ENCODE assay signal across 7 cellular contexts in the genomic region with DNA sequence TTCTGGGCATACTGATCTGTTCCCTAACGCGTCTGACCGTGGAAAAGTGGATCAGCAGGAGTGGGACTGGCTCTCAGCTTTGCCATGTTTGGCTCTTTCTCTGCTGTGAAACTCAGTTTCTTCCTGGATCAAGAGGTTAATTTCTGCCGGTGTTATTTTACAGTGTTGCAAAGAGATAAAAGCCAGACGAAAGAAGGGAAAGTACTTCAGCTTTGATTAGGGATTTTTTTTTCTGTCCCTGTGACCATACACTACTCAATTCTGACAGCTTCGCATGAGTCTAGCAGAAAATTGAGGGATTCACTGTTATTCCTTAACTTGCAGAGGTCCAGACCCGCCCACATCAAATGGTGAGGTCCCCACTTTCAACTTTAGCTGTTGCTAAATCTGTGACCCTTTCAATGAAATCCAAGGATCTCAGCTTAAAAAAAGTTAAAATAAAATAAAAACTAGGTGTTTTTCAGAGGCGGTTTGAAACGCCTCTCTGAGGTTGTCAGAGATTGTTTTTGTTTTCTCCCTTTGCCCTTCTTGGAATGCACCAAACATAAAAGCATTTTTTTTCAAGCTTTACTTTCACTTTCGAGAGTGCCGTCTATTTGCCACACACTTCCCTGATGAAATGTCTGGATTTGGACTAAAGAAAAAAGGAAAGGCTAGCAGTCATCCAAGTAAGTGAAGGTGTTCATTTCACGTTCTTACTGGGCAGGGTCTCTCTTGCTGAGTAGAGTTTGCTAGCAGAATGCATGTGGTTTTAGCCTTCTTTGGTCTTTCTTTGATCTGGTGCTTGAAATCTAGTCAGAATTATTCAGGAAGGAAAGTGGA. TPM values are rescaled to one million over a fixed set of nuclear protein-coding genes. Genes with fewer than 3 reads are reported as not detected.
DNase-seq lines count a peak whose midpoint lies in the region; ATAC-seq lines count a peak whose summit lies in the region.

Gene TLR3, plus strand, starts transcription at position 576 of the 822 bp plus-strand sequence. CDS start 7,464 bp downstream, outside the sequence.

- peak within 1 kb of the TSS; percentile 75 to 90 for H3K4me3 ChIP-seq in muscle layer of colon (ENCODE audit: low read depth in 1 of 2, low read length in 2 of 2)

- H3K9me3 ChIP-seq in muscle layer of colon (ENCODE audit: low read length), result no peaks in the 10 kb centered on the region

- H3K9ac ChIP-seq in muscle layer of colon (ENCODE audit: low read length), result peak within 1 kb of the TSS; percentile 96

- H3K27ac ChIP-seq in muscle layer of colon (ENCODE audit: low read depth, low read length), result peak within 1 kb of the TSS; percentile 85

- ATAC-seq in GM19455 (IDR thresholded peaks at IDR 0.05; ENCODE audit: unreplicated experiment) (peak; percentile 14), HG03108 (IDR thresholded peaks at IDR 0.05; ENCODE audit: unreplicated experiment) (no peak), GM21619 (IDR thresholded peaks at IDR 0.05; ENCODE audit: unreplicated experiment) (no peak)

- H3K27me3 ChIP-seq in muscle layer of colon (ENCODE audit: control insufficient read depth in 1 of 2, insufficient read depth in 2 of 2, low read length in 2 of 2), result no peaks in the 10 kb centered on the region

- peaks cover 16% of the 10 kb centered on the region for H3K4me1 ChIP-seq in muscle layer of colon (ENCODE audit: insufficient read depth, low read length)

- DNase-seq in OCI-M1 (lab: John Stamatoyannopoulos, UW), result peak; percentile 87
- peak; percentile 41 for DNase-seq in dermis blood vessel endothelial cell
- DNase-seq in NK-92 treated with Interleukin-12 subunit alpha and Interleukin-12 subunit beta, amount 100 ng/mL, for 24 hours (lab: John Stamatoyannopoulos, UW), result no peak

- no peaks in the 10 kb centered on the region for H3K36me3 ChIP-seq in muscle layer of colon (ENCODE audit: insufficient read depth, low read length)

RNA-seq across cellular contexts. Expression of gene TLR3, which starts in this region (rescaled TPM):
- 2.4 and 7.1 TPM in 2 replicates for total RNA-seq in dermis blood vessel endothelial cell
